Comparison of ENCODE assay signal across 23 cellular contexts in genomic region chr5:100306000-100306399, GRCh38.
"Had no signal": no experiment of that assay in that cellular context is flagged by ENCODE, and none has a peak within 500 bp of the region (broad histone marks: within the 10 kb centered on the region; RNA-seq: fewer than 3 reads in every experiment).

No MANE protein-coding gene starts in this region.

- H3K9me3 Mint-ChIP-seq: dendritic cell treated with granulocyte-macrophage colony-stimulating factor and Interleukin-4, amounts not matched to agents 40 ng/mL and 50 ng/mL, for 4 days; endodermal cell; stimulated activated naive CD8-positive, alpha-beta T cell treated with anti-CD3 and anti-CD28 coated beads, Interleukin-15, amount 100 ng/mL, for 72 hours had no signal

- H3K4me3 Mint-ChIP-seq: dendritic cell treated with granulocyte-macrophage colony-stimulating factor and Interleukin-4, amounts not matched to agents 40 ng/mL and 50 ng/mL, for 4 days; endodermal cell; naive thymus-derived CD8-positive, alpha-beta T cell; nephron progenitor cell; stimulated activated naive CD8-positive, alpha-beta T cell treated with anti-CD3 and anti-CD28 coated beads, Interleukin-15, amount 100 ng/mL, for 72 hours had no signal

- H3K27ac ChIP-seq: colonic mucosa, esophagus squamous epithelium, left lung, psoas muscle, right lobe of liver, thyroid gland, vagina had no signal

- DNase-seq: colonic mucosa; effector CD8-positive, alpha-beta T cell; endodermal cell; erythroblast; esophagus squamous epithelium; head of caudate nucleus; kidney; left cardiac atrium; left lung; naive thymus-derived CD8-positive, alpha-beta T cell; nephron progenitor cell; nucleus accumbens; psoas muscle; right lobe of liver; small intestine; stimulated activated CD4-positive, alpha-beta T cell treated with anti-CD3 and anti-CD28 coated beads, Interleukin-15, amount 100 ng/mL, for 24 hours; stimulated activated CD4-positive, alpha-beta T cell treated with anti-CD3 and anti-CD28 coated beads, Interleukin-2, amount 100 ng/mL, for 48 hours; stimulated activated naive CD4-positive, alpha-beta T cell; stimulated activated naive CD8-positive, alpha-beta T cell treated with anti-CD3 and anti-CD28 coated beads, Interleukin-15, amount 100 ng/mL, for 72 hours; thyroid gland; trophoblast cell had no signal

- H3K4me1 ChIP-seq: colonic mucosa, esophagus squamous epithelium, left lung, psoas muscle, right lobe of liver, thyroid gland, vagina had no signal

- H3K4me3 ChIP-seq: colonic mucosa, esophagus squamous epithelium, left lung, psoas muscle, right lobe of liver, thyroid gland, vagina had no signal

- H3K9me3 ChIP-seq: colonic mucosa, esophagus squamous epithelium, left lung, psoas muscle, right lobe of liver, thyroid gland, vagina had no signal

- H3K4me1 Mint-ChIP-seq: endodermal cell; naive thymus-derived CD8-positive, alpha-beta T cell; nephron progenitor cell; stimulated activated naive CD8-positive, alpha-beta T cell treated with anti-CD3 and anti-CD28 coated beads, Interleukin-15, amount 100 ng/mL, for 72 hours had no signal

- H3K27me3 Mint-ChIP-seq: naive thymus-derived CD8-positive, alpha-beta T cell; stimulated activated naive CD8-positive, alpha-beta T cell treated with anti-CD3 and anti-CD28 coated beads, Interleukin-15, amount 100 ng/mL, for 72 hours had no signal

- H3K27ac Mint-ChIP-seq: dendritic cell treated with granulocyte-macrophage colony-stimulating factor and Interleukin-4, amounts not matched to agents 40 ng/mL and 50 ng/mL, for 4 days; endodermal cell; naive thymus-derived CD8-positive, alpha-beta T cell; nephron progenitor cell; stimulated activated naive CD8-positive, alpha-beta T cell treated with anti-CD3 and anti-CD28 coated beads, Interleukin-15, amount 100 ng/mL, for 72 hours had no signal

- H3K27me3 ChIP-seq: colonic mucosa, esophagus squamous epithelium, left lung, right lobe of liver, thyroid gland, vagina had no signal

- H3K36me3 ChIP-seq: colonic mucosa, esophagus squamous epithelium, left lung, right lobe of liver, thyroid gland, vagina had no signal

- ATAC-seq: left cardiac atrium; left lung; naive thymus-derived CD8-positive, alpha-beta T cell; psoas muscle; right lobe of liver; stimulated activated naive CD8-positive, alpha-beta T cell treated with anti-CD3 and anti-CD28 coated beads, Interleukin-15, amount 100 ng/mL, for 72 hours had no signal

- H3K36me3 Mint-ChIP-seq: naive thymus-derived CD8-positive, alpha-beta T cell had no signal
